ENCODE assay signal across 8 cellular contexts in genomic region chr7:30505174-30505697, GRCh38. TPM values are rescaled to one million over a fixed set of nuclear protein-coding genes. Genes with fewer than 3 reads are reported as not detected.
DNase-seq lines count a peak whose midpoint lies in the region; ATAC-seq and TF ChIP-seq lines count a peak whose summit lies in the region.

No MANE protein-coding gene starts in this region.

- ATAC-seq in activated T-cell treated with anti-CD3 and anti-CD28 coated beads, Interleukin-2, amount 50 U/mL, for 4 hours, result peak; percentile 6 to 15
- ATAC-seq in HG03521 (IDR thresholded peaks at IDR 0.05; ENCODE audit: unreplicated experiment), result no peak

- peaks cover 12% of the 10 kb centered on the region for H3K36me3 Mint-ChIP-seq in activated T-cell treated with anti-CD3 and anti-CD28 coated beads, Interleukin-2, amount 50 U/mL, for 4 hours (ENCODE audit: insufficient read depth)

- no peak for DNase-seq in activated T-cell treated with anti-CD3 and anti-CD28 coated beads, Interleukin-2, amount 50 U/mL, for 4 hours
- no peak for DNase-seq in activated T-cell treated with anti-CD3 and anti-CD28 coated beads for 4 hours
- no peak for DNase-seq in epithelial cell of prostate (ENCODE audit: low read depth, low spot score)
- DNase-seq in posterior vena cava (ENCODE audit: low spot score), result peak; percentile 78
- no peak for DNase-seq in retina
- DNase-seq in HK-2 (ENCODE audit: unreplicated experiment), result no peak

- H3K4me1 Mint-ChIP-seq in activated T-cell treated with anti-CD3 and anti-CD28 coated beads, Interleukin-2, amount 50 U/mL, for 4 hours (ENCODE audit: low read depth), result peaks cover 26% of the 10 kb centered on the region

- H3K27ac ChIP-seq in OCI-LY3 (ENCODE audit: low read length) (no peak overlapping the region), epithelial cell of prostate (peak overlapping the region; percentile 63)

- peaks cover 13% of the 10 kb centered on the region for H3K36me3 ChIP-seq in OCI-LY3 (replicated peaks; ENCODE audit: low read depth, low read length)

- no peaks in the 10 kb centered on the region for H3K27me3 Mint-ChIP-seq in activated T-cell treated with anti-CD3 and anti-CD28 coated beads, Interleukin-2, amount 50 U/mL, for 4 hours (ENCODE audit: low read depth)

- peak overlapping the region; percentile 99 for H3K4me3 ChIP-seq in OCI-LY3 (ENCODE audit: low read length)

- no peak for TF ChIP-seq CTCF in OCI-LY3 (IDR thresholded peaks at IDR 0.05; ENCODE audit: low read depth, low read length)

- H3K79me2 ChIP-seq in OCI-LY3 (ENCODE audit: low read length), result peaks cover 23% of the 10 kb centered on the region

- H3K4me1 ChIP-seq in OCI-LY3 (ENCODE audit: low read length), result peaks cover 11% of the 10 kb centered on the region

- H3K9me3 Mint-ChIP-seq in activated T-cell treated with anti-CD3 and anti-CD28 coated beads, Interleukin-2, amount 50 U/mL, for 4 hours, result no peaks in the 10 kb centered on the region

- H3K27me3 ChIP-seq in OCI-LY3 (ENCODE audit: low read depth, low read length), result no peaks in the 10 kb centered on the region

- H3K9me3 ChIP-seq in OCI-LY3 (ENCODE audit: insufficient read depth, low read length), result no peaks in the 10 kb centered on the region

- no peaks in the 10 kb centered on the region for H4K20me1 ChIP-seq in OCI-LY3 (ENCODE audit: insufficient read depth, low read length)

- H3K9ac ChIP-seq in OCI-LY3 (ENCODE audit: low read length), result peak overlapping the region; percentile 52; the same call in 1 of the 2 replicates

- intact Hi-C loops in posterior vena cava (cut with DNase I), result no loop called here

- peak overlapping the region; percentile 88 for H3K4me2 ChIP-seq in OCI-LY3 (ENCODE audit: low read length)

- peak overlapping the region; percentile 83 for H3K4me3 Mint-ChIP-seq in activated T-cell treated with anti-CD3 and anti-CD28 coated beads, Interleukin-2, amount 50 U/mL, for 4 hours

- H2AFZ ChIP-seq in OCI-LY3 (ENCODE audit: low read depth, low read length), result peak overlapping the region; percentile 51; the same call in 1 of the 2 replicates

RNA-seq across cellular contexts. Expression of gene GGCT, which starts 0.6 kb away (rescaled TPM):
- 10 to 100 TPM; 66.0 to 75.5 (median 67.5) TPM for total RNA-seq in activated T-cell treated with anti-CD3 and anti-CD28 coated beads, Interleukin-2, amount 50 U/mL, for 4 hours
- total RNA-seq in posterior vena cava, result 10 to 100 TPM; 19.9 to 22.5 TPM

RNA-seq across cellular contexts. Expression of gene NOD1, which starts 26.7 kb away (rescaled TPM):
- total RNA-seq in activated T-cell treated with anti-CD3 and anti-CD28 coated beads, Interleukin-2, amount 50 U/mL, for 4 hours, result 1 to 10 TPM; 4.1 to 5.4 (median 4.6) TPM
- total RNA-seq in posterior vena cava, result 10 to 100 TPM; 16.6 to 18.0 TPM
